Comparison of ENCODE assay signal across 14 cellular contexts in the genomic region with DNA sequence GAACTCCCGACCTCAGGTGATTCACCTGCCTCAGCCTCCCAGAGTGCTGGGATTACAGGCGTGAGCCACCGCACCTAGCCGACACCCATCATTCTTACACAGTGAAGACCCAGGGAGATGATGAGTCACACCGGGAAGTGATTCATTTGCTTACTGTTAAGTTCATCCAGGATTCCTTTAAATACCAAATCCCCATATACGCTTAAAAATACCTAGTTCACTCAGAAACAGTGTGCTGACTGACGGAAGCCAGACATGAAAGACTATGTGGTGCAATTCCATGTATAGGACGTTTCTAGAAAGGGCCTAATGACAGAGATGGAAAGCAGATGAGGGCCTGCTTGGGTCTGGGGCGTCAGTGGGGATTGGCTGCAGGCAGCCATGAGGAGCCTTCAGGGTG.
DNase-seq lines count a peak whose midpoint lies in the region; ATAC-seq and TF ChIP-seq lines count a peak whose summit lies in the region.
"Had no signal": no experiment of that assay in that cellular context is flagged by ENCODE, and none has a peak within 500 bp of the region (broad histone marks: within the 10 kb centered on the region; RNA-seq: fewer than 3 reads in every experiment).

No MANE protein-coding gene starts in this region.

- H3K9me2 ChIP-seq in HCT116 (ENCODE audit: insufficient read depth) = no peaks in the 10 kb centered on the region

- H3K36me3 ChIP-seq in HCT116 (ENCODE audit: control insufficient read depth in 1 of 2, insufficient read depth in 2 of 2, low read length in 2 of 2) = no peaks in the 10 kb centered on the region
- no peaks in the 10 kb centered on the region for H3K36me3 ChIP-seq in A673 (ENCODE audit: insufficient read depth, low read length, poor library complexity, severe bottlenecking)
- H3K36me3 ChIP-seq: upper lobe of right lung had no signal

- no peak overlapping the region for H3K27ac Mint-ChIP-seq in activated T-helper 17 cell treated with anti-CD3 and anti-CD28 coated beads, Interleukin-2, amount 50 U/mL, for 72 hours
- no peak overlapping the region for H3K27ac Mint-ChIP-seq in Calu3 (ENCODE audit: unreplicated experiment)
- H3K27ac Mint-ChIP-seq: activated B cell treated with CpG ODN at 0.5 μM for 24 hours; CD4-positive, alpha-beta T cell had no signal

- CTCF ChIA-PET in AG04449 (lab: Yijun Ruan, JAX) = interaction anchor here (1.8 kb wide), 1 partner anchor 15 kb away, joined by 9 read pairs; no protein-coding TSS in a partner anchor
- CTCF ChIA-PET in HCT116 (lab: Charles Lee) = no interaction called here
- CTCF ChIA-PET in Calu3 (lab: Charles Lee) = no interaction called here
- CTCF ChIA-PET in A673 (lab: Charles Lee) = no interaction called here

- no peaks in the 10 kb centered on the region for H3K9me3 ChIP-seq in HCT116 (ENCODE audit: control insufficient read depth in 1 of 2, insufficient read depth in 1 of 2, low read depth in 1 of 2, low read length in 2 of 2)
- H3K9me3 ChIP-seq in A673 (ENCODE audit: low read depth, low read length, poor library complexity, severe bottlenecking) = no peaks in the 10 kb centered on the region
- H3K9me3 ChIP-seq: upper lobe of right lung had no signal

- ATAC-seq in HCT116 = peak; percentile 95
- ATAC-seq in activated T-helper 17 cell treated with anti-CD3 and anti-CD28 coated beads, Interleukin-2, amount 50 U/mL, for 72 hours (replicated peaks) = peak; percentile 33
- ATAC-seq: upper lobe of right lung had no signal

- no TSS peak for BruUV-seq in HCT116 (replicated peaks; lab: Mats Ljungman, UMichigan)
- BruUV-seq in Calu3 (replicated peaks; lab: Mats Ljungman, UMichigan) = no TSS peak
- BruUV-seq in A673 (replicated peaks; lab: Mats Ljungman, UMichigan) = no TSS peak

- H3K4me3 ChIP-seq in AG04449 (ENCODE audit: low read depth, low read length) = no peak overlapping the region
- H3K4me3 ChIP-seq in HCT116 (replicated peaks in 1 of 2; ENCODE audit: low read depth in 1 of 2, low read length in 2 of 2) = no peak overlapping the region
- H3K4me3 ChIP-seq in lower leg skin (ENCODE audit: low read depth, poor library complexity, severe bottlenecking) = no peak overlapping the region
- no peak overlapping the region for H3K4me3 ChIP-seq in A673 (ENCODE audit: low read depth, low read length, poor library complexity, severe bottlenecking)
- H3K4me3 ChIP-seq: upper lobe of right lung had no signal

- H3K27me3 ChIP-seq in HCT116 (ENCODE audit: insufficient read depth, low read length) = no peaks in the 10 kb centered on the region
- no peaks in the 10 kb centered on the region for H3K27me3 ChIP-seq in A673 (replicated peaks; ENCODE audit: insufficient read depth, low read depth, low read length, poor library complexity)
- H3K27me3 ChIP-seq: upper lobe of right lung had no signal

- peak overlapping the region; percentile 54 for H3K4me2 ChIP-seq in HCT116 (ENCODE audit: low read length)

- RAD21 ChIA-PET in HCT116 (lab: Charles Lee; ENCODE audit: low non-redundant PET in 1 of 2, low total read pairs in 2 of 2, uncharacterized antibody in 2 of 2, unreplicated experiment in 2 of 2) = no interaction called here

- no peak for TF ChIP-seq RAD21 in HCT116 (IDR thresholded peaks at IDR 0.05; ENCODE audit: low read depth)

- no peaks in the 10 kb centered on the region for H3K36me3 Mint-ChIP-seq in activated T-helper 17 cell treated with anti-CD3 and anti-CD28 coated beads, Interleukin-2, amount 50 U/mL, for 72 hours (ENCODE audit: low read depth)
- no peaks in the 10 kb centered on the region for H3K36me3 Mint-ChIP-seq in Calu3 (ENCODE audit: insufficient read depth, unreplicated experiment)

- POLR2A ChIA-PET in AG04449 (lab: Yijun Ruan, JAX) (no interaction called here), HCT116 (lab: Charles Lee) (no interaction called here), A673 (lab: Charles Lee; ENCODE audit: low non-redundant PET) (no interaction called here)

- H3K4me1 ChIP-seq in HCT116 (ENCODE audit: control insufficient read depth in 1 of 2, insufficient read depth in 2 of 2, low read length in 2 of 2) (peaks cover 6 to 17% of the 10 kb centered on the region in 2 experiments), A673 (ENCODE audit: insufficient read depth, low read length, poor library complexity, severe bottlenecking) (no peaks in the 10 kb centered on the region)
- H3K4me1 ChIP-seq: upper lobe of right lung had no signal

- peaks cover 8% of the 10 kb centered on the region for H3K4me1 Mint-ChIP-seq in activated T-helper 17 cell treated with anti-CD3 and anti-CD28 coated beads, Interleukin-2, amount 50 U/mL, for 72 hours
- no peaks in the 10 kb centered on the region for H3K4me1 Mint-ChIP-seq in Calu3 (ENCODE audit: low read depth, unreplicated experiment)
- H3K4me1 Mint-ChIP-seq: activated B cell treated with CpG ODN at 0.5 μM for 24 hours had no signal

- intact Hi-C loops in HCT116 (cut with micrococcal nuclease) = loop anchor here (2.0 kb wide), 1 partner anchor 16 kb away; no protein-coding TSS in a partner anchor
- intact Hi-C loops in lower leg skin (cut with DNase I; ENCODE audit: low total_unique reads) = no loop called here
- intact Hi-C loops in Calu3 (cut with micrococcal nuclease; ENCODE audit: unreplicated experiment) = no loop called here
- intact Hi-C loops in A673 (cut with micrococcal nuclease; ENCODE audit: unreplicated experiment) = no loop called here

- WGBS in lower leg skin, 2 donors = 79 to 84% methylated on average over 8 to 9 of the region's 9 CpGs

- H4K20me1 ChIP-seq in HCT116 (ENCODE audit: insufficient read depth) = no peaks in the 10 kb centered on the region

- H3K4me3 Mint-ChIP-seq in activated T-helper 17 cell treated with anti-CD3 and anti-CD28 coated beads, Interleukin-2, amount 50 U/mL, for 72 hours = no peak overlapping the region
- no peak overlapping the region for H3K4me3 Mint-ChIP-seq in Calu3 (ENCODE audit: low read depth, unreplicated experiment)
- H3K4me3 Mint-ChIP-seq: activated B cell treated with CpG ODN at 0.5 μM for 24 hours; CD4-positive, alpha-beta T cell had no signal

- TF ChIP-seq POLR2A in HCT116 (IDR thresholded peaks at IDR 0.05; ENCODE audit: borderline replicate concordance, extremely low read depth, insufficient read depth, insufficient read length) (no peak), lower leg skin (IDR thresholded peaks at IDR 0.05) (no peak)

- H3K9me3 Mint-ChIP-seq in activated T-helper 17 cell treated with anti-CD3 and anti-CD28 coated beads, Interleukin-2, amount 50 U/mL, for 72 hours = no peaks in the 10 kb centered on the region
- no peaks in the 10 kb centered on the region for H3K9me3 Mint-ChIP-seq in Calu3 (ENCODE audit: low read depth, unreplicated experiment)
- H3K9me3 Mint-ChIP-seq: activated B cell treated with CpG ODN at 0.5 μM for 24 hours; CD4-positive, alpha-beta T cell had no signal

- H3K27me3 Mint-ChIP-seq in activated T-helper 17 cell treated with anti-CD3 and anti-CD28 coated beads, Interleukin-2, amount 50 U/mL, for 72 hours = no peaks in the 10 kb centered on the region
- no peaks in the 10 kb centered on the region for H3K27me3 Mint-ChIP-seq in Calu3 (ENCODE audit: unreplicated experiment)
- H3K27me3 Mint-ChIP-seq: activated B cell treated with CpG ODN at 0.5 μM for 24 hours; CD4-positive, alpha-beta T cell had no signal

- H3K27ac ChIP-seq in HCT116 (ENCODE audit: low read depth, low read length) (peak overlapping the region; percentile 30; the same call in 1 of the 2 replicates), A673 (ENCODE audit: low read depth, low read length, poor library complexity, severe bottlenecking) (no peak overlapping the region)
- H3K27ac ChIP-seq: upper lobe of right lung had no signal

- DNase-seq in AG04449 (ENCODE audit: low read depth, low spot score) = peak; percentile 52
- DNase-seq in HCT116 (ENCODE audit: low read depth, low spot score) = peak; percentile 81
- DNase-seq in hepatic stellate cell (ENCODE audit: low spot score) = peak; percentile 60
- DNase-seq in lower leg skin (ENCODE audit: low spot score in 2 of 2) = no peak
- no peak for DNase-seq in DMS153 (lab: John Stamatoyannopoulos, UW)
- no peak for DNase-seq in Calu3
- no peak for DNase-seq in A673 (ENCODE audit: low spot score)
- DNase-seq: activated B cell treated with CpG ODN at 0.5 μM for 24 hours; activated effector memory CD4-positive, alpha-beta T cell treated with Interleukin-2 at 50 U/mL for 16 hours; CD4-positive, alpha-beta T cell; cortex of kidney; NCI-H446; upper lobe of right lung had no signal

- H3K79me2 ChIP-seq in HCT116 (ENCODE audit: insufficient read depth, low read length) = no peaks in the 10 kb centered on the region

- TF ChIP-seq CTCF in AG04449 (IDR thresholded peaks at IDR 0.05; ENCODE audit: insufficient read depth, low read length, missing control alignments) (no peak), HCT116 (IDR thresholded peaks at IDR 0.05 in 2 of 3, conservative IDR thresholded peaks at IDR 0.05 in 1 of 3; ENCODE audit: borderline replicate concordance in 1 of 3, insufficient read depth in 1 of 3, low read depth in 2 of 3, low read length in 2 of 3) (no peak), lower leg skin (IDR thresholded peaks at IDR 0.05) (no peak), Calu3 (IDR thresholded peaks at IDR 0.05; ENCODE audit: unreplicated experiment) (no peak), A673 (conservative IDR thresholded peaks at IDR 0.05; ENCODE audit: low read depth, low read length) (no peak)

- H3K9ac ChIP-seq in HCT116 (ENCODE audit: low read length) = no peak overlapping the region

- H2AFZ ChIP-seq in HCT116 (ENCODE audit: low read depth, low read length, poor library complexity, severe bottlenecking) = peak overlapping the region; percentile 86

TF ChIP-seq in HCT116, 20 proteins besides CTCF, POLR2A, EP300 and RAD21:
- TF ChIP-seq, protein P1, sequence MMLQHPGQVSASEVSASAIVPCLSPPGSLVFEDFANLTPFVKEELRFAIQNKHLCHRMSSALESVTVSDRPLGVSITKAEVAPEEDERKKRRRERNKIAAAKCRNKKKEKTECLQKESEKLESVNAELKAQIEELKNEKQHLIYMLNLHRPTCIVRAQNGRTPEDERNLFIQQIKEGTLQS (IDR thresholded peaks at IDR 0.05) = peak; percentile 20; the same call in 1 of the 2 replicates
- no peak; the same call in 1 of the 2 replicates for TF ChIP-seq ELF1 (IDR thresholded peaks at IDR 0.05; ENCODE audit: borderline replicate concordance, low read depth)
- TF ChIP-seq CBX3 (IDR thresholded peaks at IDR 0.05; ENCODE audit: low read depth) = peak; percentile 77; the same call in 1 of the 2 replicates
- TF ChIP-seq FOSL1 (IDR thresholded peaks at IDR 0.05; ENCODE audit: low read depth) = peak; percentile 86
- peak; percentile 71 for TF ChIP-seq JUND (IDR thresholded peaks at IDR 0.05)
- peak; percentile 55 for TF ChIP-seq SP1 (IDR thresholded peaks at IDR 0.05; ENCODE audit: low read depth)

Comparison
In these comparisons a context has a peak if more than half of its experiments do, and no peak if none do; other contexts are left out.
1. DNase-seq: peak in AG04449 (single experiment), HCT116 (single experiment) and hepatic stellate cell (single experiment); none in lower leg skin (0 of 2), DMS153 (single experiment), Calu3 (single experiment) and A673 (single experiment).